Comparison of ENCODE assay signal across 2 cellular contexts in the genomic region with DNA sequence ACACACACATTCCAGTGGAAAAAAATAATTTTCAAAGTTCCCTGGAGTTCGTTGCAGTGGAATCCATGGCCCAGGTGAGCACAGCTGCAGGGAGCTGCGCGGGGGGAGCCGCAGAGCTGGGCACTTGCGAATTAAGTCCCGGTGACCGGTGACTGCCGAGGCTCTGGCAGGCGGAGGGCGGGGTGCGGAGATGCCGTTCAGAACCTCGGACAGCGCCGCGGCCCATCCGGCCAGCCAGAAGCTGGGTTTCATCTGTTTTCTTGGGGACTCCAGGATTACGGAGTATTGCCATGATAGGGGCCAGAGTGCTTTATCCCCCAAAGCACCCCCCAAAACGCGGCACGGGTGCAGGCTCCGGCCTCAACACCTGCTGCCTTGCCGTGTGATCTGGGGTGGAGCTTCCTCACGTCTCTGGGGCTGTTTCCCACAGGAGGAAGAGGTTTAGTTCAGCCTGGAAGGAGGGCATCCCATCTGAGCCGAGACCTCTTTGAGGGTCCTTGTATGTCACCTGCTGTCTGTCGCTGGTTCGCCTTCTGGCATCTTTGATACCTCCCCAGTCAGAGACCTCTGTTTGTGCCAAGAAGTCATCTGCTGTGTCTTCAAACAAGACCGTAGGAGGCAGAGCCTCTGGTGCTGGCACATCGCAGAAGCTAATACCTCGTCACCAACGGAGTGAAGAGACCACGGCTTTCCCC.
TF ChIP-seq lines count a peak whose summit lies in the region.

No MANE protein-coding gene starts in this region.

TF ChIP-seq in K562, 482 proteins besides CTCF, POLR2A, EP300 and RAD21 (continued from another document and continues in another):
- no peak for TF ChIP-seq THRA (IDR thresholded peaks at IDR 0.05)
- no peak for TF ChIP-seq ZBTB49 (CRISPR knock-in tag; IDR thresholded peaks at IDR 0.05; ENCODE audit: borderline replicate concordance)
- no peak for TF ChIP-seq SRSF9 (IDR thresholded peaks at IDR 0.05; ENCODE audit: borderline replicate concordance, low read depth, low read length)
- TF ChIP-seq, protein P1, sequence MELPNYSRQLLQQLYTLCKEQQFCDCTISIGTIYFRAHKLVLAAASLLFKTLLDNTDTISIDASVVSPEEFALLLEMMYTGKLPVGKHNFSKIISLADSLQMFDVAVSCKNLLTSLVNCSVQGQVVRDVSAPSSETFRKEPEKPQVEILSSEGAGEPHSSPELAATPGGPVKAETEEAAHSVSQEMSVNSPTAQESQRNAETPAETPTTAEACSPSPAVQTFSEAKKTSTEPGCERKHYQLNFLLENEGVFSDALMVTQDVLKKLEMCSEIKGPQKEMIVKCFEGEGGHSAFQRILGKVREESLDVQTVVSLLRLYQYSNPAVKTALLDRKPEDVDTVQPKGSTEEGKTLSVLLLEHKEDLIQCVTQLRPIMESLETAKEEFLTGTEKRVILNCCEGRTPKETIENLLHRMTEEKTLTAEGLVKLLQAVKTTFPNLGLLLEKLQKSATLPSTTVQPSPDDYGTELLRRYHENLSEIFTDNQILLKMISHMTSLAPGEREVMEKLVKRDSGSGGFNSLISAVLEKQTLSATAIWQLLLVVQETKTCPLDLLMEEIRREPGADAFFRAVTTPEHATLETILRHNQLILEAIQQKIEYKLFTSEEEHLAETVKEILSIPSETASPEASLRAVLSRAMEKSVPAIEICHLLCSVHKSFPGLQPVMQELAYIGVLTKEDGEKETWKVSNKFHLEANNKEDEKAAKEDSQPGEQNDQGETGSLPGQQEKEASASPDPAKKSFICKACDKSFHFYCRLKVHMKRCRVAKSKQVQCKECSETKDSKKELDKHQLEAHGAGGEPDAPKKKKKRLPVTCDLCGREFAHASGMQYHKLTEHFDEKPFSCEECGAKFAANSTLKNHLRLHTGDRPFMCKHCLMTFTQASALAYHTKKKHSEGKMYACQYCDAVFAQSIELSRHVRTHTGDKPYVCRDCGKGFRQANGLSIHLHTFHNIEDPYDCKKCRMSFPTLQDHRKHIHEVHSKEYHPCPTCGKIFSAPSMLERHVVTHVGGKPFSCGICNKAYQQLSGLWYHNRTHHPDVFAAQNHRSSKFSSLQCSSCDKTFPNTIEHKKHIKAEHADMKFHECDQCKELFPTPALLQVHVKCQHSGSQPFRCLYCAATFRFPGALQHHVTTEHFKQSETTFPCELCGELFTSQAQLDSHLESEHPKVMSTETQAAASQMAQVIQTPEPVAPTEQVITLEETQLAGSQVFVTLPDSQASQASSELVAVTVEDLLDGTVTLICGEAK (IDR thresholded peaks at IDR 0.05): peak; percentile 74
- TF ChIP-seq, protein P1 (CRISPR knock-in tag; IDR thresholded peaks at IDR 0.05): no peak
- no peak for TF ChIP-seq YY1 (IDR thresholded peaks at IDR 0.05; ENCODE audit: borderline replicate concordance in 1 of 3, control insufficient read depth in 1 of 3, extremely low read depth in 1 of 3, insufficient read depth in 3 of 3, insufficient read length in 1 of 3, insufficient replicate concordance in 2 of 3, low read depth in 1 of 3, low read length in 2 of 3)
- no peak for TF ChIP-seq SIRT6 (IDR thresholded peaks at IDR 0.05; ENCODE audit: low read depth, low read length)
- TF ChIP-seq GABPB1 (CRISPR knock-in tag; IDR thresholded peaks at IDR 0.05): peak; percentile 90
- TF ChIP-seq RCOR1 (IDR thresholded peaks at IDR 0.05; ENCODE audit: borderline replicate concordance in 1 of 2, low read depth in 2 of 2, low read length in 2 of 2): peak in 1 of 2 experiments; percentile 24; a peak in 1 of 4 replicates
- no peak for TF ChIP-seq RFX1 (IDR thresholded peaks at IDR 0.05)

TF ChIP-seq in HepG2, 621 proteins besides CTCF, POLR2A, EP300 and RAD21 (continued from another document and continues in another):
- TF ChIP-seq, protein P2, sequence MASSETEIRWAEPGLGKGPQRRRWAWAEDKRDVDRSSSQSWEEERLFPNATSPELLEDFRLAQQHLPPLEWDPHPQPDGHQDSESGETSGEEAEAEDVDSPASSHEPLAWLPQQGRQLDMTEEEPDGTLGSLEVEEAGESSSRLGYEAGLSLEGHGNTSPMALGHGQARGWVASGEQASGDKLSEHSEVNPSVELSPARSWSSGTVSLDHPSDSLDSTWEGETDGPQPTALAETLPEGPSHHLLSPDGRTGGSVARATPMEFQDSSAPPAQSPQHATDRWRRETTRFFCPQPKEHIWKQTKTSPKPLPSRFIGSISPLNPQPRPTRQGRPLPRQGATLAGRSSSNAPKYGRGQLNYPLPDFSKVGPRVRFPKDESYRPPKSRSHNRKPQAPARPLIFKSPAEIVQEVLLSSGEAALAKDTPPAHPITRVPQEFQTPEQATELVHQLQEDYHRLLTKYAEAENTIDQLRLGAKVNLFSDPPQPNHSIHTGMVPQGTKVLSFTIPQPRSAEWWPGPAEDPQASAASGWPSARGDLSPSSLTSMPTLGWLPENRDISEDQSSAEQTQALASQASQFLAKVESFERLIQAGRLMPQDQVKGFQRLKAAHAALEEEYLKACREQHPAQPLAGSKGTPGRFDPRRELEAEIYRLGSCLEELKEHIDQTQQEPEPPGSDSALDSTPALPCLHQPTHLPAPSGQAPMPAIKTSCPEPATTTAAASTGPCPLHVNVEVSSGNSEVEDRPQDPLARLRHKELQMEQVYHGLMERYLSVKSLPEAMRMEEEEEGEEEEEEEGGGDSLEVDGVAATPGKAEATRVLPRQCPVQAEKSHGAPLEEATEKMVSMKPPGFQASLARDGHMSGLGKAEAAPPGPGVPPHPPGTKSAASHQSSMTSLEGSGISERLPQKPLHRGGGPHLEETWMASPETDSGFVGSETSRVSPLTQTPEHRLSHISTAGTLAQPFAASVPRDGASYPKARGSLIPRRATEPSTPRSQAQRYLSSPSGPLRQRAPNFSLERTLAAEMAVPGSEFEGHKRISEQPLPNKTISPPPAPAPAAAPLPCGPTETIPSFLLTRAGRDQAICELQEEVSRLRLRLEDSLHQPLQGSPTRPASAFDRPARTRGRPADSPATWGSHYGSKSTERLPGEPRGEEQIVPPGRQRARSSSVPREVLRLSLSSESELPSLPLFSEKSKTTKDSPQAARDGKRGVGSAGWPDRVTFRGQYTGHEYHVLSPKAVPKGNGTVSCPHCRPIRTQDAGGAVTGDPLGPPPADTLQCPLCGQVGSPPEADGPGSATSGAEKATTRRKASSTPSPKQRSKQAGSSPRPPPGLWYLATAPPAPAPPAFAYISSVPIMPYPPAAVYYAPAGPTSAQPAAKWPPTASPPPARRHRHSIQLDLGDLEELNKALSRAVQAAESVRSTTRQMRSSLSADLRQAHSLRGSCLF (CRISPR knock-in tag; IDR thresholded peaks at IDR 0.05; ENCODE audit: borderline replicate concordance): no peak
- TF ChIP-seq, protein P3, sequence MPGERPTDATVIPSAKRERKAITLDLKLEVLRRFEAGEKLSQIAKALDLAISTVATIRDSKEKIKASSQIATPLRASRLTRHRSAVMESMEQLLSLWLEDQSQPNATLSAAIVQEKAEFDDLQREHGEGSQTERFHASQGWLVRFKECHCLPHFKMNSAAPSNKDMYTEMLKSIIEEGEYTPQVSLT (CRISPR knock-in tag; IDR thresholded peaks at IDR 0.05; ENCODE audit: borderline replicate concordance, low read depth): no peak; the same call in 1 of the 2 replicates
- no peak for TF ChIP-seq FLYWCH1 (CRISPR knock-in tag; IDR thresholded peaks at IDR 0.05)
- no peak for TF ChIP-seq ZNF770 (CRISPR knock-in tag; IDR thresholded peaks at IDR 0.05)
- TF ChIP-seq AHR (CRISPR knock-in tag; IDR thresholded peaks at IDR 0.05): peak; percentile 86; the same call in 1 of the 2 replicates
- peak; percentile 50; the same call in 1 of the 2 replicates for TF ChIP-seq ZNF777 (CRISPR knock-in tag; IDR thresholded peaks at IDR 0.05)
- no peak for TF ChIP-seq FOXJ3 (CRISPR knock-in tag; IDR thresholded peaks at IDR 0.05; ENCODE audit: borderline replicate concordance)
- TF ChIP-seq GABPA (IDR thresholded peaks at IDR 0.05; ENCODE audit: low read depth, low read length): peak; percentile 54
- peak; percentile 85 for TF ChIP-seq GABPA (CRISPR knock-in tag; IDR thresholded peaks at IDR 0.05; ENCODE audit: low read depth)
- no peak for TF ChIP-seq NFIC (IDR thresholded peaks at IDR 0.05; ENCODE audit: low read length)
- peak; percentile 87 for TF ChIP-seq ZNF142 (CRISPR knock-in tag; IDR thresholded peaks at IDR 0.05)
- peak; percentile 77 for TF ChIP-seq THRA (CRISPR knock-in tag; IDR thresholded peaks at IDR 0.05; ENCODE audit: borderline replicate concordance)
- TF ChIP-seq MAFG (CRISPR knock-in tag; IDR thresholded peaks at IDR 0.05): 0 out of 2 replicates have a peak, but pooled peaks have one; percentile 15
- no peak for TF ChIP-seq RCOR2 (CRISPR knock-in tag; IDR thresholded peaks at IDR 0.05)
- no peak for TF ChIP-seq ZSCAN25 (CRISPR knock-in tag; IDR thresholded peaks at IDR 0.05)
